Comparison of ENCODE assay signal across 1 cellular context in genomic region chr9:110101531-110102161, GRCh38.
TF ChIP-seq lines count a peak whose summit lies in the region.

No MANE protein-coding gene starts in this region.

TF ChIP-seq in GM12878, 131 proteins besides CTCF, POLR2A, EP300 and RAD21 (continued from another document):
- TF ChIP-seq, protein P1, sequence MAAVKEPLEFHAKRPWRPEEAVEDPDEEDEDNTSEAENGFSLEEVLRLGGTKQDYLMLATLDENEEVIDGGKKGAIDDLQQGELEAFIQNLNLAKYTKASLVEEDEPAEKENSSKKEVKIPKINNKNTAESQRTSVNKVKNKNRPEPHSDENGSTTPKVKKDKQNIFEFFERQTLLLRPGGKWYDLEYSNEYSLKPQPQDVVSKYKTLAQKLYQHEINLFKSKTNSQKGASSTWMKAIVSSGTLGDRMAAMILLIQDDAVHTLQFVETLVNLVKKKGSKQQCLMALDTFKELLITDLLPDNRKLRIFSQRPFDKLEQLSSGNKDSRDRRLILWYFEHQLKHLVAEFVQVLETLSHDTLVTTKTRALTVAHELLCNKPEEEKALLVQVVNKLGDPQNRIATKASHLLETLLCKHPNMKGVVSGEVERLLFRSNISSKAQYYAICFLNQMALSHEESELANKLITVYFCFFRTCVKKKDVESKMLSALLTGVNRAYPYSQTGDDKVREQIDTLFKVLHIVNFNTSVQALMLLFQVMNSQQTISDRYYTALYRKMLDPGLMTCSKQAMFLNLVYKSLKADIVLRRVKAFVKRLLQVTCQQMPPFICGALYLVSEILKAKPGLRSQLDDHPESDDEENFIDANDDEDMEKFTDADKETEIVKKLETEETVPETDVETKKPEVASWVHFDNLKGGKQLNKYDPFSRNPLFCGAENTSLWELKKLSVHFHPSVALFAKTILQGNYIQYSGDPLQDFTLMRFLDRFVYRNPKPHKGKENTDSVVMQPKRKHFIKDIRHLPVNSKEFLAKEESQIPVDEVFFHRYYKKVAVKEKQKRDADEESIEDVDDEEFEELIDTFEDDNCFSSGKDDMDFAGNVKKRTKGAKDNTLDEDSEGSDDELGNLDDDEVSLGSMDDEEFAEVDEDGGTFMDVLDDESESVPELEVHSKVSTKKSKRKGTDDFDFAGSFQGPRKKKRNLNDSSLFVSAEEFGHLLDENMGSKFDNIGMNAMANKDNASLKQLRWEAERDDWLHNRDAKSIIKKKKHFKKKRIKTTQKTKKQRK (IDR thresholded peaks at IDR 0.05; ENCODE audit: low read depth, low read length), result 0 out of 2 replicates have a peak, but pooled peaks have one; percentile 23
- TF ChIP-seq, protein P2, sequence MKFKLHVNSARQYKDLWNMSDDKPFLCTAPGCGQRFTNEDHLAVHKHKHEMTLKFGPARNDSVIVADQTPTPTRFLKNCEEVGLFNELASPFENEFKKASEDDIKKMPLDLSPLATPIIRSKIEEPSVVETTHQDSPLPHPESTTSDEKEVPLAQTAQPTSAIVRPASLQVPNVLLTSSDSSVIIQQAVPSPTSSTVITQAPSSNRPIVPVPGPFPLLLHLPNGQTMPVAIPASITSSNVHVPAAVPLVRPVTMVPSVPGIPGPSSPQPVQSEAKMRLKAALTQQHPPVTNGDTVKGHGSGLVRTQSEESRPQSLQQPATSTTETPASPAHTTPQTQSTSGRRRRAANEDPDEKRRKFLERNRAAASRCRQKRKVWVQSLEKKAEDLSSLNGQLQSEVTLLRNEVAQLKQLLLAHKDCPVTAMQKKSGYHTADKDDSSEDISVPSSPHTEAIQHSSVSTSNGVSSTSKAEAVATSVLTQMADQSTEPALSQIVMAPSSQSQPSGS (IDR thresholded peaks at IDR 0.05; ENCODE audit: low read length), result peak; percentile 84
- TF ChIP-seq PBX3 (IDR thresholded peaks at IDR 0.05; ENCODE audit: insufficient replicate concordance, low read depth, low read length) (peak; percentile 12), JUND (IDR thresholded peaks at IDR 0.05; ENCODE audit: low read depth, low read length) (no peak), FOS (IDR thresholded peaks at IDR 0.05; ENCODE audit: borderline replicate concordance, extremely low read depth, insufficient read length) (no peak), ASH2L (IDR thresholded peaks at IDR 0.05; ENCODE audit: borderline replicate concordance, low read depth) (no peak), PAX5 (IDR thresholded peaks at IDR 0.05; ENCODE audit: borderline replicate concordance, low read depth, low read length) (peak; percentile 75; the same call in 1 of the 2 replicates), EED (IDR thresholded peaks at IDR 0.05; ENCODE audit: low read depth) (peak; percentile 97), NR2F1 (conservative IDR thresholded peaks at IDR 0.05) (peak; percentile 28; the same call in 1 of the 2 replicates), STAT3 (IDR thresholded peaks at IDR 0.05; ENCODE audit: low read depth, low read length) (no peak), ZNF384 (IDR thresholded peaks at IDR 0.05; ENCODE audit: borderline replicate concordance, low read depth, low read length) (no peak), ZNF592 (IDR thresholded peaks at IDR 0.05) (peak; percentile 93), BHLHE40 (IDR thresholded peaks at IDR 0.05; ENCODE audit: borderline replicate concordance in 1 of 2, low read depth in 2 of 2, low read length in 1 of 2) (peak; percentile 62 to 63; a peak in 3 of 4 replicates), GABPA (IDR thresholded peaks at IDR 0.05; ENCODE audit: low read depth) (0 out of 2 replicates have a peak, but pooled peaks have one; percentile 31), HDAC2 (IDR thresholded peaks at IDR 0.05) (no peak), GATAD2B (conservative IDR thresholded peaks at IDR 0.05; ENCODE audit: low read depth) (peak; percentile 90; the same call in 1 of the 2 replicates), IRF4 (IDR thresholded peaks at IDR 0.05; ENCODE audit: low read depth, low read length) (no peak; the same call in 1 of the 2 replicates), SIN3A (IDR thresholded peaks at IDR 0.05; ENCODE audit: low read depth, low read length) (no peak), ESRRA (IDR thresholded peaks at IDR 0.05; ENCODE audit: low read length) (no peak), RELB (IDR thresholded peaks at IDR 0.05; ENCODE audit: low read depth) (peak; percentile 93)
- TF ChIP-seq, protein P3, sequence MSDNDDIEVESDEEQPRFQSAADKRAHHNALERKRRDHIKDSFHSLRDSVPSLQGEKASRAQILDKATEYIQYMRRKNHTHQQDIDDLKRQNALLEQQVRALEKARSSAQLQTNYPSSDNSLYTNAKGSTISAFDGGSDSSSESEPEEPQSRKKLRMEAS (IDR thresholded peaks at IDR 0.05; ENCODE audit: low read depth, low read length), result peak; percentile 90
- TF ChIP-seq, protein P4, sequence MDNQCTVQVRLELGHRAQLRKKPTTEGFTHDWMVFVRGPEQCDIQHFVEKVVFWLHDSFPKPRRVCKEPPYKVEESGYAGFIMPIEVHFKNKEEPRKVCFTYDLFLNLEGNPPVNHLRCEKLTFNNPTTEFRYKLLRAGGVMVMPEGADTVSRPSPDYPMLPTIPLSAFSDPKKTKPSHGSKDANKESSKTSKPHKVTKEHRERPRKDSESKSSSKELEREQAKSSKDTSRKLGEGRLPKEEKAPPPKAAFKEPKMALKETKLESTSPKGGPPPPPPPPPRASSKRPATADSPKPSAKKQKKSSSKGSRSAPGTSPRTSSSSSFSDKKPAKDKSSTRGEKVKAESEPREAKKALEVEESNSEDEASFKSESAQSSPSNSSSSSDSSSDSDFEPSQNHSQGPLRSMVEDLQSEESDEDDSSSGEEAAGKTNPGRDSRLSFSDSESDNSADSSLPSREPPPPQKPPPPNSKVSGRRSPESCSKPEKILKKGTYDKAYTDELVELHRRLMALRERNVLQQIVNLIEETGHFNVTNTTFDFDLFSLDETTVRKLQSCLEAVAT (IDR thresholded peaks at IDR 0.05), result no peak; the same call in 1 of the 2 replicates
TF ChIP-seq in GM12878: peak in this region for 48.
